8 cellular contexts compared by ENCODE assay signal in the genomic region with DNA sequence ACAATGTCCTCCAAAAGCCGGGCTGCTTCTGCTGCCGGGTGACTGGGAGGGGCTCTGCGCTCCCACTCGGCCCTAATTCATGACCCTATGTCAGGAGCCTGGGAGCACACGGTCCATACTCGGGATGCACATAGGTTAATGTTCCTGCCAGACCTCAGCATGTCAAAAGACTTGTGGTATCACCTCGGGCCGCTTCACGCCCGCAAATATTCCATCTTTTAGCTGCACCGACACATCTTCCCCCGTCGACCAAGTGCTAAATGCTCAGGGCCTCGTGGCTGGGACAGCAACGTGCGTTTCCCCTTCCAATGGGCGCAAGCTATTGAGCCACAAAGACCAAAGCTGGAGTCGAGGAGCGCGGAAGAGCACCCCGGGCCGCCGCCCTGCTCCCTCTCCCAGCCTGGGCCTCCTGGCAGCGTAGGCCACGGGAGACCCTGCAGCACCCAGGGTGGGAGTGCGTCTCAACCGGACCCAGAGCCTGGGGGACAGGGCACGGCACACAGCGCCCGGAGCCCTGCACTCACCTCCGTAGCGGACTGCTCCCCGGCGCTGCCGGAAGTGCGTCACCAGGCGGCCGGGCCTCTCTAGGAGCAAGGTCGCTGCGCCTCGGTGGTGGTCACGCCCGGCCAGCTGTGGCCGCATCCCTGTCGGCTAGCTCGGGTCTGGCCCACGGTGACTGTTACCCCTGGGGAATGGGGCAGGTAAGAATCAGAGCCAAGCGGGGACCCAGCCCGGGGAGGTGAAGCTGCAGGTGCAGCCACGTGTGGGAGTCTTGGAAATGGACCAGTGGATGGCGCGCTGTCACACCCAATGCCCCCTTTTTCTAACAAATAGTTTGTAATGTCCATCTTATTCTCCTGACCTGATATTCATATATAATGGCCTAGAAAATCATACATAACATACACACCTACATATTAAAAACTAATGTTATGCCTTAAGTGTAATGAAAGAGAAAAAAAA. TPM values are rescaled to one million over a fixed set of nuclear protein-coding genes. Genes with fewer than 3 reads are reported as not detected.
DNase-seq lines count a peak whose midpoint lies in the region; ATAC-seq and TF ChIP-seq lines count a peak whose summit lies in the region.

ZNF23 (minus strand) TSS at position 562 of the 963 bp plus-strand sequence. CDS start 5,451 bp downstream, outside the sequence.

- under 1% methylated on average over 50 of the region's 52 CpGs for WGBS in HUES64

- intact Hi-C loops in activated T-helper 2 cell treated with anti-CD3 and anti-CD28 coated beads, Interferon-gamma antibody, Interleukin-2, Interleukin-4, amounts not matched to agents 10 μg/mL and 5 μg/mL and 100 μg/mL, durations not matched to agents 14 hours and 24 hours and 36 hours (cut with micrococcal nuclease): loop anchor here (1.0 kb wide), 1 partner anchor 22 kb away; no protein-coding TSS in a partner anchor
- intact Hi-C loops in natural killer cell (cut with micrococcal nuclease): loop anchor here (1.0 kb wide), 1 partner anchor 22 kb away; no protein-coding TSS in a partner anchor

- H3K36me3 ChIP-seq in HUES64 (ENCODE audit: insufficient read depth, low read length): no peaks in the 10 kb centered on the region

- H3K27ac ChIP-seq in HUES64 (ENCODE audit: low read depth, low read length): peak within 1 kb of the TSS; percentile 72

- peak within 1 kb of the TSS; percentile 98 for H3K4me3 ChIP-seq in HUES64 (ENCODE audit: low read length)
- peak within 1 kb of the TSS; percentile 97 for H3K4me3 ChIP-seq in fibroblast of mammary gland (ENCODE audit: control insufficient read depth, low read depth, low read length)

- H3K27ac Mint-ChIP-seq in activated T-helper 2 cell treated with anti-CD3 and anti-CD28 coated beads, Interferon-gamma antibody, Interleukin-2, Interleukin-4, amounts not matched to agents 10 μg/mL and 5 μg/mL and 100 μg/mL, durations not matched to agents 14 hours and 24 hours and 36 hours: peak within 1 kb of the TSS; percentile 49
- H3K27ac Mint-ChIP-seq in natural killer cell: peak within 1 kb of the TSS; percentile 95 to 98

- TF ChIP-seq CTCF in fibroblast of mammary gland (conservative IDR thresholded peaks at IDR 0.05; ENCODE audit: control insufficient read depth, insufficient read depth, low read depth, low read length) (no peak), natural killer cell (IDR thresholded peaks at IDR 0.05) (peak; percentile 19)

- H3K27me3 ChIP-seq in HUES64 (ENCODE audit: insufficient read depth, low read length): no peaks in the 10 kb centered on the region

- H3K4me1 ChIP-seq in HUES64 (ENCODE audit: insufficient read depth, low read length): peaks cover 13% of the 10 kb centered on the region; the same call in 1 of the 2 replicates

- peaks cover 6% of the 10 kb centered on the region for H3K4me1 Mint-ChIP-seq in activated T-helper 2 cell treated with anti-CD3 and anti-CD28 coated beads, Interferon-gamma antibody, Interleukin-2, Interleukin-4, amounts not matched to agents 10 μg/mL and 5 μg/mL and 100 μg/mL, durations not matched to agents 14 hours and 24 hours and 36 hours (ENCODE audit: low read depth)
- peaks cover 16 to 22% of the 10 kb centered on the region in 2 donors for H3K4me1 Mint-ChIP-seq in natural killer cell

- no peaks in the 10 kb centered on the region for H3K9me3 ChIP-seq in HUES64 (ENCODE audit: insufficient read depth, low read depth, low read length)

- H3K27me3 Mint-ChIP-seq in activated T-helper 2 cell treated with anti-CD3 and anti-CD28 coated beads, Interferon-gamma antibody, Interleukin-2, Interleukin-4, amounts not matched to agents 10 μg/mL and 5 μg/mL and 100 μg/mL, durations not matched to agents 14 hours and 24 hours and 36 hours (ENCODE audit: low read depth): no peaks in the 10 kb centered on the region
- H3K27me3 Mint-ChIP-seq in natural killer cell (ENCODE audit: low read depth in 2 of 2): peaks cover 0 to 3% of the 10 kb centered on the region in 2 donors

- ATAC-seq in GM21423 (IDR thresholded peaks at IDR 0.05; ENCODE audit: unreplicated experiment): peak; percentile 97
- peak; percentile 95 to 98 (median 98) for ATAC-seq in natural killer cell

- no peaks in the 10 kb centered on the region for H3K36me3 Mint-ChIP-seq in activated T-helper 2 cell treated with anti-CD3 and anti-CD28 coated beads, Interferon-gamma antibody, Interleukin-2, Interleukin-4, amounts not matched to agents 10 μg/mL and 5 μg/mL and 100 μg/mL, durations not matched to agents 14 hours and 24 hours and 36 hours (ENCODE audit: low read depth)
- no peaks in the 10 kb centered on the region for H3K36me3 Mint-ChIP-seq in natural killer cell

- DNase-seq in DMS153 treated with DMSO at 0.1 percent for 48 hours (lab: John Stamatoyannopoulos, UW; ENCODE audit: unreplicated experiment) (peak; percentile 42), RKO (ENCODE audit: low spot score) (peak; percentile 91), fibroblast of mammary gland (ENCODE audit: low read depth) (peak; percentile 74), natural killer cell (peak; percentile 75)
- peak; percentile 68 for DNase-seq in activated T-helper 2 cell treated with anti-CD3 and anti-CD28 coated beads, Interferon-gamma antibody, Interleukin-2, Interleukin-4, amounts not matched to agents 10 μg/mL and 5 μg/mL and 100 μg/mL, durations not matched to agents 14 hours and 24 hours and 36 hours (ENCODE audit: low spot score)
- DNase-seq in stimulated activated naive CD4-positive, alpha-beta T cell (lab: John Stamatoyannopoulos, UW): peak; percentile 29 to 72 (median 65)

- no peaks in the 10 kb centered on the region for H3K9me3 Mint-ChIP-seq in activated T-helper 2 cell treated with anti-CD3 and anti-CD28 coated beads, Interferon-gamma antibody, Interleukin-2, Interleukin-4, amounts not matched to agents 10 μg/mL and 5 μg/mL and 100 μg/mL, durations not matched to agents 14 hours and 24 hours and 36 hours
- H3K9me3 Mint-ChIP-seq in natural killer cell: no peaks in the 10 kb centered on the region

- peak within 1 kb of the TSS; percentile 95 for H3K9ac ChIP-seq in HUES64 (ENCODE audit: low read depth, low read length)

- peak within 1 kb of the TSS; percentile 82 for H3K4me3 Mint-ChIP-seq in activated T-helper 2 cell treated with anti-CD3 and anti-CD28 coated beads, Interferon-gamma antibody, Interleukin-2, Interleukin-4, amounts not matched to agents 10 μg/mL and 5 μg/mL and 100 μg/mL, durations not matched to agents 14 hours and 24 hours and 36 hours (ENCODE audit: low read depth)
- H3K4me3 Mint-ChIP-seq in natural killer cell: peak within 1 kb of the TSS; percentile 98

RNA-seq across cellular contexts. Expression of gene ZNF23, which starts in this region (rescaled TPM):
- polyA plus RNA-seq in HUES64 (2013, experiment 1 of 2): 6.2 TPM
- polyA plus RNA-seq in HUES64 (2013, experiment 2 of 2): 8.7 TPM
- total RNA-seq in activated T-helper 2 cell treated with anti-CD3 and anti-CD28 coated beads, Interferon-gamma antibody, Interleukin-2, Interleukin-4, amounts not matched to agents 10 μg/mL and 5 μg/mL and 100 μg/mL, durations not matched to agents 14 hours and 24 hours and 36 hours: 4.9 and 6.0 TPM in 2 replicates
- 1 to 10 TPM; 7.2 to 8.9 (median 7.8) TPM for total RNA-seq in natural killer cell

Comparison
In these comparisons a context has a peak if more than half of its experiments do, and no peak if none do; other contexts are left out.
1. Peak in every context shown above with its lines: DNase-seq, ATAC-seq, H3K4me3 ChIP-seq and H3K27ac ChIP-seq.